In the genomic region with DNA sequence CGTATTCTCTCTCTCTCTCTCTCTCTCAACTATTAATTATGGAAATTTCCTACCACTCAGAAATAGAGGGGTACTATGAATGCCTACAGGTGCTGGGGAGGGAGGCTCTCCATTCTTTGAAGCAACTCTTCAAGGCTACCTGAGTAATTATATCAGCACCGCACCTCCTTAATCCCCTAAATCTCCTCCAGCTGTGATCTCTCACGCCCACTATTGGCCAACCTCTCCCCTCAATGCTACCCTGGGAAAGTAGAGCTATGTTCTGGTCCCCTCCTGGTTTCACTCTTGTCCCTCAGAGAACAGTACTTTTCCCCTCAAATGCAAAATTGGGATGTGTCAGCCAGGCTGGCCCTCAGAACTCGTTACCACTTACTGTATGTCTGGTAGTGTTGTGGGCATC, we compare ENCODE assay signal across 1 cellular context.
TF ChIP-seq lines count a peak whose summit lies in the region.

No MANE protein-coding gene starts in this region.

TF ChIP-seq in IMR-90, 13 proteins besides CTCF, POLR2A, EP300 and RAD21:
- TF ChIP-seq RCOR1 (IDR thresholded peaks at IDR 0.05; ENCODE audit: insufficient replicate concordance, low read length), result no peak
- TF ChIP-seq CHD1 (IDR thresholded peaks at IDR 0.05; ENCODE audit: low read depth, low read length), result no peak
- TF ChIP-seq FOS (IDR thresholded peaks at IDR 0.05; ENCODE audit: low read depth, low read length), result no peak
- no peak for TF ChIP-seq NFE2L2 (IDR thresholded peaks at IDR 0.05; ENCODE audit: low read depth, low read length)
- TF ChIP-seq MAZ (IDR thresholded peaks at IDR 0.05; ENCODE audit: borderline replicate concordance, low read depth, low read length), result no peak
- no peak for TF ChIP-seq BHLHE40 (IDR thresholded peaks at IDR 0.05; ENCODE audit: low read depth, low read length)
- no peak for TF ChIP-seq MXI1 (IDR thresholded peaks at IDR 0.05; ENCODE audit: borderline replicate concordance, low read depth, low read length)
- TF ChIP-seq SMC3 (IDR thresholded peaks at IDR 0.05; ENCODE audit: low read depth, low read length), result no peak
- no peak for TF ChIP-seq RFX5 (IDR thresholded peaks at IDR 0.05; ENCODE audit: low read depth, low read length)
- TF ChIP-seq MAFK (IDR thresholded peaks at IDR 0.05; ENCODE audit: low read depth, low read length), result no peak
- TF ChIP-seq, protein P1, sequence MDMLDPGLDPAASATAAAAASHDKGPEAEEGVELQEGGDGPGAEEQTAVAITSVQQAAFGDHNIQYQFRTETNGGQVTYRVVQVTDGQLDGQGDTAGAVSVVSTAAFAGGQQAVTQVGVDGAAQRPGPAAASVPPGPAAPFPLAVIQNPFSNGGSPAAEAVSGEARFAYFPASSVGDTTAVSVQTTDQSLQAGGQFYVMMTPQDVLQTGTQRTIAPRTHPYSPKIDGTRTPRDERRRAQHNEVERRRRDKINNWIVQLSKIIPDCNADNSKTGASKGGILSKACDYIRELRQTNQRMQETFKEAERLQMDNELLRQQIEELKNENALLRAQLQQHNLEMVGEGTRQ (IDR thresholded peaks at IDR 0.05; ENCODE audit: low read depth, low read length), result no peak
- TF ChIP-seq, protein P2, sequence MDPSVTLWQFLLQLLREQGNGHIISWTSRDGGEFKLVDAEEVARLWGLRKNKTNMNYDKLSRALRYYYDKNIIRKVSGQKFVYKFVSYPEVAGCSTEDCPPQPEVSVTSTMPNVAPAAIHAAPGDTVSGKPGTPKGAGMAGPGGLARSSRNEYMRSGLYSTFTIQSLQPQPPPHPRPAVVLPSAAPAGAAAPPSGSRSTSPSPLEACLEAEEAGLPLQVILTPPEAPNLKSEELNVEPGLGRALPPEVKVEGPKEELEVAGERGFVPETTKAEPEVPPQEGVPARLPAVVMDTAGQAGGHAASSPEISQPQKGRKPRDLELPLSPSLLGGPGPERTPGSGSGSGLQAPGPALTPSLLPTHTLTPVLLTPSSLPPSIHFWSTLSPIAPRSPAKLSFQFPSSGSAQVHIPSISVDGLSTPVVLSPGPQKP (IDR thresholded peaks at IDR 0.05; ENCODE audit: borderline replicate concordance, low read depth, low read length), result no peak
- TF ChIP-seq CEBPB (IDR thresholded peaks at IDR 0.05; ENCODE audit: low read depth, low read length), result no peak
